12 cellular contexts compared by ENCODE assay signal in the genomic region with DNA sequence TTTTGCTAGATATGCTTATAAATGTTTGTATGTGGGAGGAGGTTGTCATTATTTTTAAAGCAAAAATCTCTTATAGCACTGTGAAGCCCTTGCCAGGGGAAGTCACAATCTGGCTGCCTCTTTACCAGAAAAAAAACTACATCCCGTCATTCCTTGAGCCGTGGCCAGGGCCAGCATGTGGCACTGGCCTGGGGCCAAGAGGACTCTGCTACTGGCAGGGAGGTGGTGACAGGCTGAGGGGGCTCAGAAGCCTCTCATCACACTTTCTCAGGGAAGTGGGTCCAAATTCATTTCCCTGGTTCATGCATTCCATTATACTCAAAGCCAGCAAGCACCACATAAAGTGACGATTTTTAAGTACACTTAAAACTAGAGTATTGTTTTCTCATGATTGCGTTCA.
DNase-seq lines count a peak whose midpoint lies in the region; ATAC-seq and TF ChIP-seq lines count a peak whose summit lies in the region.
"Had no signal": no experiment of that assay in that cellular context is flagged by ENCODE, and none has a peak within 500 bp of the region (broad histone marks: within the 10 kb centered on the region; RNA-seq: fewer than 3 reads in every experiment).

No MANE protein-coding gene starts in this region.

- peaks cover 17% of the 10 kb centered on the region for H3K4me1 ChIP-seq in HUES64 (ENCODE audit: insufficient read depth, low read length)
- no peaks in the 10 kb centered on the region for H3K4me1 ChIP-seq in PC-9 (replicated peaks; ENCODE audit: insufficient read depth)

- CTCF ChIA-PET in PC-9 (lab: Charles Lee), result no interaction called here

- intact Hi-C loops in left ventricle myocardium superior (cut with micrococcal nuclease) (no loop called here), PC-9 (cut with micrococcal nuclease; ENCODE audit: unreplicated experiment) (no loop called here)

- no peak overlapping the region for H3K9ac ChIP-seq in HUES64 (ENCODE audit: low read depth, low read length)

- H3K4me2 ChIP-seq in PC-9, result no peak overlapping the region

- POLR2A ChIA-PET in PC-9 (lab: Charles Lee; ENCODE audit: unreplicated experiment), result no interaction called here

- BruUV-seq in PC-9 (replicated peaks; lab: Mats Ljungman, UMichigan), result no TSS peak

- no peaks in the 10 kb centered on the region for H3K36me3 ChIP-seq in HUES64 (ENCODE audit: insufficient read depth, low read length)
- no peaks in the 10 kb centered on the region for H3K36me3 ChIP-seq in PC-9 (ENCODE audit: low read depth)

- ATAC-seq in left ventricle myocardium superior (peak; percentile 91), GM19397 (IDR thresholded peaks at IDR 0.05; ENCODE audit: unreplicated experiment) (no peak)
- ATAC-seq: stimulated activated naive B cell treated with anti-CD40 and anti-IgM and Interleukin-4, amounts not matched to agents 10 μg/mL and 1 μg/mL and 100 μg/mL, for 72 hours had no signal

- DNase-seq in SW480 (ENCODE audit: low spot score), result peak; percentile 66
- peak; percentile 82 for DNase-seq in left ventricle myocardium superior
- peak; percentile 89 for DNase-seq in putamen (ENCODE audit: low spot score)
- DNase-seq in PC-9, result no peak
- DNase-seq in GM10266 (ENCODE audit: extremely low spot score), result no peak
- DNase-seq: activated CD4-positive, alpha-beta T cell treated with anti-CD3 and anti-CD28 coated beads, Interleukin-2, amount 10 ng/mL, durations not matched to agents 7 days and 5 days; activated naive CD4-positive, alpha-beta T cell treated with Interleukin-2 at 50 U/mL for 16 hours; cortex of kidney; stimulated activated CD4-positive, alpha-beta T cell treated with anti-CD3 and anti-CD28 coated beads, Interleukin-1b, Interleukin-23, amount 100 ng/mL, for 48 hours; stimulated activated naive B cell treated with anti-CD40 and anti-IgM and Interleukin-4, amounts not matched to agents 10 μg/mL and 1 μg/mL and 100 μg/mL, for 72 hours had no signal

- H3K27ac ChIP-seq in HUES64 (ENCODE audit: low read depth, low read length) (peak overlapping the region; percentile 52; the same call in 1 of the 2 replicates), PC-9 (no peak overlapping the region)

- no peak overlapping the region for H2AFZ ChIP-seq in PC-9

- H3K9me2 ChIP-seq in PC-9 (ENCODE audit: insufficient read depth), result no peaks in the 10 kb centered on the region

- H3K79me2 ChIP-seq in PC-9 (ENCODE audit: low read depth), result no peaks in the 10 kb centered on the region

- no peaks in the 10 kb centered on the region for H3F3A ChIP-seq in PC-9 (ENCODE audit: insufficient read depth, low read depth)

- no peaks in the 10 kb centered on the region for H3K27me3 ChIP-seq in HUES64 (ENCODE audit: insufficient read depth, low read length)
- no peaks in the 10 kb centered on the region for H3K27me3 ChIP-seq in PC-9 (ENCODE audit: insufficient read depth, low read depth)

- no peaks in the 10 kb centered on the region for H4K20me1 ChIP-seq in PC-9 (ENCODE audit: insufficient read depth)

- H3K4me3 ChIP-seq in HUES64 (ENCODE audit: low read length), result no peak overlapping the region
- no peak overlapping the region for H3K4me3 ChIP-seq in PC-9

- H3K9me3 ChIP-seq in HUES64 (ENCODE audit: insufficient read depth, low read depth, low read length) (no peaks in the 10 kb centered on the region), PC-9 (ENCODE audit: insufficient read depth, low read depth) (no peaks in the 10 kb centered on the region)

- TF ChIP-seq CTCF in PC-9 (conservative IDR thresholded peaks at IDR 0.05), result no peak
- no peak for TF ChIP-seq CTCF in GM10266 (IDR thresholded peaks at IDR 0.05; ENCODE audit: control insufficient read depth, insufficient read depth, low read depth, missing control alignments)

- 89% methylated on average over 4 of the region's 4 CpGs for WGBS in HUES64

Comparison
In these comparisons a context has a peak if more than half of its experiments do, and no peak if none do; other contexts are left out.
1. DNase-seq: peak in SW480 (single experiment), left ventricle myocardium superior (single experiment) and putamen (single experiment); none in PC-9 (0 of 2) and GM10266 (single experiment).